ENCODE assay signal across 9 cellular contexts in the genomic region with DNA sequence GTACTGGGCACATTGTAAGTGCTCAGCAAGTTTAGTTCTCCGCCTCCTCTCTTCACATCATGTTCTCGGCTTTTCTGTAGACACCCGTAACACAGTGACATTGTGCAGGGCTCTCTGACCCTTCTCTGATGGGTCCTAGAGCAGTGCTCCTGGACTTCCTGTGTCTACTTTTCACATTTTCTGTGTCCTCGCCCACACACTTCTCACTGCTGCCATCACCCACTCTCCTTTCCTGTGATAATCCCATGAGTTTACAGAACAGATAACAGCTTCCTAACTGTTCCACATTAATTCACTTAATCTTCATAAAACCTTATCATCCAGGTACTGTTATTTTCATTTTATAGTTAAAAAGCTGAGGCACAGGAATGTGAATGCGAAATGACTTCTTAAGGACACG. TPM values are rescaled to one million over a fixed set of nuclear protein-coding genes. Genes with fewer than 3 reads are reported as not detected.
"Had no signal": no experiment of that assay in that cellular context is flagged by ENCODE, and none has a peak within 500 bp of the region (broad histone marks: within the 10 kb centered on the region; RNA-seq: fewer than 3 reads in every experiment).

No MANE protein-coding gene starts in this region.

- H3K9ac ChIP-seq: GM23248 had no signal

- H2AFZ ChIP-seq: GM23248 had no signal

- H3K4me1 ChIP-seq: HAP-1 had no signal

- H3K9me3 ChIP-seq: HAP-1 had no signal

- FAIRE-seq: HTR-8/SVneo had no signal

- DNase-seq: GM23248, GOT3, H7, IMR-90, KBM-7 had no signal

- H3K27ac ChIP-seq: GM23248 had no signal

- ATAC-seq: HCT116 had no signal

- H3K4me3 ChIP-seq: GM23248, HAP-1 had no signal

- H3K36me3 ChIP-seq: HAP-1 had no signal

RNA-seq across cellular contexts. Expression of gene DMRTA2, which starts 13.2 kb away (rescaled TPM):
- total RNA-seq: GM23248, HT-29, IMR-90 had no signal
- polyA plus RNA-seq: GM23248 had no signal
